In the genomic region with DNA sequence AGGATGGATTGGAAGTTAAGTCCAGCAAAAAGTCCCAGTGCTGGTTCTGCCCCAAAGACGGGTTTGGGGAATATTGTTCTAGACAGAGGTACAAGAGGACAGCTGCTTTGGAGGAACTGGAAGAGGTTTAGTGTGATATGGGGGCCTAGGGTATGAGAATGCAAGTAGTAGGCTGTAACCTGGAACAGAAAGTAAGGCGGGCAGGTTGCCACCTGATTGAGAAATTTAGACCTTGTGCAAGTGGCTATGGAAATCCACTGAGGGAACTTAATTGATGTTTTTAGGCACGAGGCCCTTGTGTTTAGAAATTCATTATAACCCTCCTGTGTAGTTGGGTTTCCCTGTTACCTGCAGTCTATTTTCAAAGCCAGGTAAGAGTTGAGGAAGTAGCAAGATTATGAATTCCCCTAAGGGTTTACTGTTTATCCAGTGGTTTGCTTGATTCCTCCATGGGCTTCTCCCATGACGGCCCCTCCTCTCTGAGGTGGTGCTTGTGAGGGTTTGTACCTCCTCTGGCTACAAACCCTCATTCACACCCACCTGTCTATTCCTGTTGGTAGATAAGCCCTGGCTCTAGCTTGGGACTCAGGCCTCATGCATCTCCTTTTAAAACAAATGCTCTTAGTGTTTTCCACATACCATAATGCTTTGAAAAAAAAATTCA, we compare ENCODE assay signal across 24 cellular contexts. TPM values are rescaled to one million over a fixed set of nuclear protein-coding genes. Genes with fewer than 3 reads are reported as not detected.
A peak's percentile ranks its signal among the peaks of the same experiment; 100 is the strongest.
DNase-seq lines count a peak whose midpoint lies in the region; ATAC-seq, FAIRE-seq and TF ChIP-seq lines count a peak whose summit lies in the region.
"Had no signal": no experiment of that assay in that cellular context is flagged by ENCODE, and none has a peak within 500 bp of the region (broad histone marks: within the 10 kb centered on the region; RNA-seq: fewer than 3 reads in every experiment).

No MANE protein-coding gene starts in this region.

- no peaks in the 10 kb centered on the region for H3K27me3 ChIP-seq in mammary epithelial cell (ENCODE audit: insufficient read depth, low read length)
- H3K27me3 ChIP-seq: BLaER1 had no signal

- no peak for TF ChIP-seq RAD21 in A549 (conservative IDR thresholded peaks at IDR 0.05 in 1 of 2, IDR thresholded peaks at IDR 0.05 in 1 of 2)

- ATAC-seq in A549 (no peak), omental fat pad (ENCODE audit: low FRiP score) (peak; percentile 63), GM19324 (IDR thresholded peaks at IDR 0.05; ENCODE audit: low FRiP score, unreplicated experiment) (no peak)
- ATAC-seq: CD8-positive, alpha-beta T cell had no signal

- no peak for TF ChIP-seq EP300 in A549 (IDR thresholded peaks at IDR 0.05)

- no peaks in the 10 kb centered on the region for H3K79me2 ChIP-seq in mammary epithelial cell (ENCODE audit: insufficient read depth, low read length)

- H3K4me1 ChIP-seq in A549: peaks cover 73% of the 10 kb centered on the region
- H3K4me1 ChIP-seq in mammary epithelial cell (ENCODE audit: insufficient read depth, low read length): peaks cover 17% of the 10 kb centered on the region
- H3K4me1 ChIP-seq: BLaER1 had no signal

- H3K27ac ChIP-seq in A549 (peak overlapping the region; percentile 94 to 98), mammary epithelial cell (ENCODE audit: insufficient read depth, low read depth, low read length) (no peak overlapping the region)
- H3K27ac ChIP-seq: 22Rv1, BLaER1 had no signal

- H4K20me1 ChIP-seq in mammary epithelial cell (ENCODE audit: insufficient read depth, low read length): no peaks in the 10 kb centered on the region
- H4K20me1 ChIP-seq: BLaER1 had no signal

- H3K4me3 ChIP-seq in A549 (no peak overlapping the region), mammary epithelial cell (replicated peaks in 1 of 3; ENCODE audit: insufficient read depth in 1 of 3, low read depth in 2 of 3, low read length in 3 of 3) (no peak overlapping the region), fibroblast of pulmonary artery (replicated peaks; ENCODE audit: low read depth, low read length) (no peak overlapping the region)
- H3K4me3 ChIP-seq: BLaER1 had no signal

- CTCF ChIA-PET in A549 (lab: Yijun Ruan, JAX): interaction anchor here (3.7 to 4.2 kb wide), 2 partner anchors 16 to 88 kb away, joined by 23 to 28 read pairs; no protein-coding TSS in a partner anchor
- CTCF ChIA-PET in mammary epithelial cell (lab: Charles Lee; ENCODE audit: low non-redundant PET): no interaction called here

- no peak for TF ChIP-seq POLR2A in A549 (IDR thresholded peaks at IDR 0.05; ENCODE audit: low read length)

- no peak overlapping the region for H3K9ac ChIP-seq in mammary epithelial cell (ENCODE audit: insufficient read depth, low read length)
- H3K9ac ChIP-seq: BLaER1 had no signal

- intact Hi-C loops in mammary epithelial cell (cut with micrococcal nuclease): no loop called here

- dilution Hi-C loops in mammary epithelial cell (cut with HindIII; ENCODE audit: low sequenced_read_pairs): no loop called here

- WGBS in A549 (ENCODE audit: missing lambda C conversion rate): 87% methylated on average over 4 of the region's 4 CpGs
- 74% methylated on average over 4 of the region's 4 CpGs for WGBS in mammary epithelial cell (ENCODE audit: low coverage, missing lambda C conversion rate)

- no peaks in the 10 kb centered on the region for H3K36me3 ChIP-seq in mammary epithelial cell (ENCODE audit: insufficient read depth, low read length)
- H3K36me3 ChIP-seq: BLaER1 had no signal

- in situ Hi-C loops in mammary epithelial cell (cut with MboI; ENCODE audit: low sequenced_read_pairs in 2 of 2): no loop called here

- H2AFZ ChIP-seq in mammary epithelial cell (ENCODE audit: low read depth, low read length): peak overlapping the region; percentile 33

- no peak for TF ChIP-seq CTCF in A549 (IDR thresholded peaks at IDR 0.05)
- TF ChIP-seq CTCF in mammary epithelial cell (conservative IDR thresholded peaks at IDR 0.05 in 1 of 2, IDR thresholded peaks at IDR 0.05 in 1 of 2; ENCODE audit: extremely low read depth in 1 of 2, insufficient read depth in 1 of 2, low read depth in 1 of 2, low read length in 2 of 2): no peak
- no peak for TF ChIP-seq CTCF in fibroblast of pulmonary artery (IDR thresholded peaks at IDR 0.05; ENCODE audit: low read length, missing control alignments)
- no peak for TF ChIP-seq CTCF in omental fat pad (IDR thresholded peaks at IDR 0.05)

- POLR2A ChIA-PET in A549 (lab: Yijun Ruan, JAX): no interaction called here

- DNase-seq in A549 (ENCODE audit: low read depth in 1 of 2, low spot score in 1 of 2) (no peak), mammary epithelial cell (no peak), fibroblast of pulmonary artery (ENCODE audit: low read depth) (peak; percentile 44), omental fat pad (ENCODE audit: low spot score) (no peak), NCI-H748 treated with DMSO at 0.1 percent for 48 hours (lab: John Stamatoyannopoulos, UW) (no peak), SK-N-DZ (ENCODE audit: low spot score) (no peak), DMS53 treated with DMSO at 0.1 percent for 48 hours (lab: John Stamatoyannopoulos, UW; ENCODE audit: unreplicated experiment) (no peak)
- DNase-seq: CD8-positive, alpha-beta T cell; DND-41; H9; IMR-90; Karpas-422; MM.1S; NCI-H1092 treated with DMSO at 0.1 percent for 48 hours; NCI-H1694 treated with DMSO at 0.1 percent for 48 hours; NCI-H226; NCI-H524 treated with DMSO at 0.1 percent for 48 hours; SHP77 treated with DMSO at 0.1 percent for 48 hours had no signal

- peaks cover 16% of the 10 kb centered on the region for H3K9me3 ChIP-seq in A549
- peaks cover 5% of the 10 kb centered on the region for H3K9me3 ChIP-seq in mammary epithelial cell (replicated peaks; ENCODE audit: insufficient read depth, low read length)

- BruUV-seq in mammary epithelial cell (replicated peaks; lab: Mats Ljungman, UMichigan): no TSS peak

- H3K4me2 ChIP-seq in A549: no peak overlapping the region
- H3K4me2 ChIP-seq in mammary epithelial cell (ENCODE audit: insufficient read depth, low read depth, low read length): no peak overlapping the region
- H3K4me2 ChIP-seq: BLaER1 had no signal

- FAIRE-seq in A549 (lab: Jason Lieb, UNC): no peak
- FAIRE-seq: D721Med, G401.6 had no signal

TF ChIP-seq in A549, 52 proteins besides CTCF, POLR2A, EP300 and RAD21 (continues in another document):
- TF ChIP-seq TFCP2L1 (CRISPR knock-in tag; IDR thresholded peaks at IDR 0.05) (no peak), ZNF302 (CRISPR knock-in tag; IDR thresholded peaks at IDR 0.05) (no peak), JUNB (IDR thresholded peaks at IDR 0.05) (no peak), CEBPB (IDR thresholded peaks at IDR 0.05) (peak in 1 of 2 experiments; percentile 39; a peak in 1 of 4 replicates), CHD2 (IDR thresholded peaks at IDR 0.05; ENCODE audit: low read length, partially characterized antibody) (no peak), BHLHE40 (IDR thresholded peaks at IDR 0.05; ENCODE audit: low read depth, low read length) (no peak), EHF (CRISPR knock-in tag; IDR thresholded peaks at IDR 0.05) (0 out of 2 replicates have a peak, but pooled peaks have one; percentile 43)
- TF ChIP-seq, protein P1, sequence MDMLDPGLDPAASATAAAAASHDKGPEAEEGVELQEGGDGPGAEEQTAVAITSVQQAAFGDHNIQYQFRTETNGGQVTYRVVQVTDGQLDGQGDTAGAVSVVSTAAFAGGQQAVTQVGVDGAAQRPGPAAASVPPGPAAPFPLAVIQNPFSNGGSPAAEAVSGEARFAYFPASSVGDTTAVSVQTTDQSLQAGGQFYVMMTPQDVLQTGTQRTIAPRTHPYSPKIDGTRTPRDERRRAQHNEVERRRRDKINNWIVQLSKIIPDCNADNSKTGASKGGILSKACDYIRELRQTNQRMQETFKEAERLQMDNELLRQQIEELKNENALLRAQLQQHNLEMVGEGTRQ (IDR thresholded peaks at IDR 0.05): no peak
- TF ChIP-seq, protein P2, sequence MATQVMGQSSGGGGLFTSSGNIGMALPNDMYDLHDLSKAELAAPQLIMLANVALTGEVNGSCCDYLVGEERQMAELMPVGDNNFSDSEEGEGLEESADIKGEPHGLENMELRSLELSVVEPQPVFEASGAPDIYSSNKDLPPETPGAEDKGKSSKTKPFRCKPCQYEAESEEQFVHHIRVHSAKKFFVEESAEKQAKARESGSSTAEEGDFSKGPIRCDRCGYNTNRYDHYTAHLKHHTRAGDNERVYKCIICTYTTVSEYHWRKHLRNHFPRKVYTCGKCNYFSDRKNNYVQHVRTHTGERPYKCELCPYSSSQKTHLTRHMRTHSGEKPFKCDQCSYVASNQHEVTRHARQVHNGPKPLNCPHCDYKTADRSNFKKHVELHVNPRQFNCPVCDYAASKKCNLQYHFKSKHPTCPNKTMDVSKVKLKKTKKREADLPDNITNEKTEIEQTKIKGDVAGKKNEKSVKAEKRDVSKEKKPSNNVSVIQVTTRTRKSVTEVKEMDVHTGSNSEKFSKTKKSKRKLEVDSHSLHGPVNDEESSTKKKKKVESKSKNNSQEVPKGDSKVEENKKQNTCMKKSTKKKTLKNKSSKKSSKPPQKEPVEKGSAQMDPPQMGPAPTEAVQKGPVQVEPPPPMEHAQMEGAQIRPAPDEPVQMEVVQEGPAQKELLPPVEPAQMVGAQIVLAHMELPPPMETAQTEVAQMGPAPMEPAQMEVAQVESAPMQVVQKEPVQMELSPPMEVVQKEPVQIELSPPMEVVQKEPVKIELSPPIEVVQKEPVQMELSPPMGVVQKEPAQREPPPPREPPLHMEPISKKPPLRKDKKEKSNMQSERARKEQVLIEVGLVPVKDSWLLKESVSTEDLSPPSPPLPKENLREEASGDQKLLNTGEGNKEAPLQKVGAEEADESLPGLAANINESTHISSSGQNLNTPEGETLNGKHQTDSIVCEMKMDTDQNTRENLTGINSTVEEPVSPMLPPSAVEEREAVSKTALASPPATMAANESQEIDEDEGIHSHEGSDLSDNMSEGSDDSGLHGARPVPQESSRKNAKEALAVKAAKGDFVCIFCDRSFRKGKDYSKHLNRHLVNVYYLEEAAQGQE (IDR thresholded peaks at IDR 0.05): no peak
- TF ChIP-seq, protein P3, sequence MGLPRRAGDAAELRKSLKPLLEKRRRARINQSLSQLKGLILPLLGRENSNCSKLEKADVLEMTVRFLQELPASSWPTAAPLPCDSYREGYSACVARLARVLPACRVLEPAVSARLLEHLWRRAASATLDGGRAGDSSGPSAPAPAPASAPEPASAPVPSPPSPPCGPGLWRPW (IDR thresholded peaks at IDR 0.05): no peak

RNA-seq across cellular contexts. Expression of a gene that starts 42.0 kb away (rescaled TPM):
- polyA plus RNA-seq in A549 (2011; rRNA removed) (3.9 and 7.9 TPM in 2 replicates), A549 (2017; fragmentation: RNase III; extraction: RNeasy Plus Mini Kit Qiagen cat#74134 plus additional on column Dnase treatment) (1.2 to 1.4 TPM (median 1.3 TPM) in 3 replicates), mammary epithelial cell (not detected)
- polyA plus RNA-seq in A549 (2012; cell fraction: cytosol; rRNA removed): 0.96 and 0.98 TPM in 2 replicates
- 0.73 and 1.2 TPM in 2 replicates for polyA plus RNA-seq in A549 (2012; cell fraction: nucleus; rRNA removed)
- 3.2 and 3.6 TPM in 2 replicates for polyA minus RNA-seq in A549 (2011; rRNA and poly(A)+ RNA removed)
- total RNA-seq in mammary epithelial cell (not detected), omental fat pad (1 to 10 TPM in 1 of 4 donors, under 1 TPM in 2, not detected in 1; 0.50 to 2.2 (median 0.56) TPM)
- not detected for polyA minus RNA-seq in mammary epithelial cell
- polyA plus RNA-seq in SK-N-DZ (2014; cell fraction: cytosol; rRNA removed): 0.08 and 0.10 TPM in 2 replicates
- 0.15 and 0.36 TPM in 2 replicates for polyA plus RNA-seq in SK-N-DZ (2014; cell fraction: nucleus; rRNA removed)
- total RNA-seq: CD8-positive, alpha-beta T cell; RPMI7951 had no signal
- polyA plus RNA-seq: IMR-90 had no signal
